1 cellular context compared by ENCODE assay signal in the genomic region with DNA sequence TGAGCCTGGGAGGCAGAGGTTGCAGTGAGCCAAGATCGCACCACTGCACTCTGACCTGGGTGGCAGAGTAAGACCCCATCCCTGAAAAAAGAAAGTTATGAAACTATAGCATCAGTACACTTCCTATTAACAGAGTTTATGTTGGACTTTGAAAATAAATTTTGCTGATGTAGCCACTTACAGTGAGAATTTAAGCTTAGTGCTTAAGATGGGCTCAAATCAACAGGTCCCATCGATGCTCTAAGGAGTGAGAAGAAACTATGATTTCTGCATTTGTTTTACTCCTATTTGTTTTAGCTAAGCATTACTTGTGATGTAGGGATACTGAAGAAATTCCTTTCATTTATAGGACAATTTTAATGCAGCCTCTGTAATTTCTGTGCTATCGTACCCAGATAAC.
TF ChIP-seq lines count a peak whose summit lies in the region.

No MANE protein-coding gene starts in this region.

TF ChIP-seq in SK-N-SH, 30 proteins besides CTCF, POLR2A, EP300 and RAD21 (continued from another document):
- TF ChIP-seq SMC3 (IDR thresholded peaks at IDR 0.05; ENCODE audit: low read depth, low read length), result no peak
- TF ChIP-seq, protein P1, sequence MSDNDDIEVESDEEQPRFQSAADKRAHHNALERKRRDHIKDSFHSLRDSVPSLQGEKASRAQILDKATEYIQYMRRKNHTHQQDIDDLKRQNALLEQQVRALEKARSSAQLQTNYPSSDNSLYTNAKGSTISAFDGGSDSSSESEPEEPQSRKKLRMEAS (IDR thresholded peaks at IDR 0.05; ENCODE audit: low read depth), result no peak
- TF ChIP-seq FOXM1 (IDR thresholded peaks at IDR 0.05; ENCODE audit: low read depth), result no peak
- TF ChIP-seq NRF1 (IDR thresholded peaks at IDR 0.05; ENCODE audit: low read depth, low read length), result no peak
- TF ChIP-seq EZH2phosphoT487 (IDR thresholded peaks at IDR 0.05; ENCODE audit: borderline replicate concordance, low read depth), result no peak
